8 cellular contexts compared by ENCODE assay signal in the genomic region with DNA sequence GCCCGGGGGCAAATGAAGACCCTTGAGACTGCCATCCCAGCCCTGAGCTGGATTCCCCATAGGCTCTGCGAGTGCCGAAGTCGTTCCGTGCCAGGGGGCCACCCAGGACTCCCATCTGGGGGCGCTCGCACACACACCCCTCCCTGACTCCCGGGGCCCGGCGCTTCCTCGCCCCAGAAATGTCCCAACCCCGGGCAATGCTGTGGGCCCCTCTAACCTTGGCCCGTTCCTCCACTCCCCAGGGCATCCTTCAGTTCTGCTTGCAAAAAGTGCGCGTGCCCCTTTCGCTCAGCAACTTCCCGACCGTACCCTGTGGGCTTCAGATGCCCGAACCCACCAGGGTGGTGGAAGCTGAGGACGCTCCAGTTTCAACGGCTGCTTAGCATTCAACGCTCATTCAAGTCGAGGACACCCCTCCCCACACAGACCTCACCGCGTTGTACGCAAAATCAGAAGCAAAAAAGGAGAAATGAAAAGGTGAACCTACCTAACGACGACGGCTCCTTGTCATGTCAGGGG. TPM values are rescaled to one million over a fixed set of nuclear protein-coding genes. Genes with fewer than 3 reads are reported as not detected.
A peak's percentile ranks its signal among the peaks of the same experiment; 100 is the strongest.
DNase-seq lines count a peak whose midpoint lies in the region; ATAC-seq, FAIRE-seq and TF ChIP-seq lines count a peak whose summit lies in the region.

No MANE protein-coding gene starts in this region.

- DNase-seq in A549 (ENCODE audit: low read depth in 1 of 2, low spot score in 1 of 2) (no peak), GM19239 (ENCODE audit: insufficient read length, low spot score) (peak; percentile 30), NAMALWA (ENCODE audit: low spot score) (peak; percentile 81), amygdala (lab: John Stamatoyannopoulos, UW) (peak in 31 of 56 donors; percentile 8 to 68 (median 32)), iPS-NIHi7 (ENCODE audit: extremely low spot score) (peak; percentile 26), DMS53 treated with DMSO at 0.1 percent for 48 hours (lab: John Stamatoyannopoulos, UW; ENCODE audit: unreplicated experiment) (no peak), kidney tubule cell (ENCODE audit: low spot score) (no peak)
- peak; percentile 38 for DNase-seq in stimulated activated CD4-positive, alpha-beta T cell treated with anti-CD3 and anti-CD28 coated beads, Interleukin-4, amount 100 ng/mL, for 1 hour

- no peak for FAIRE-seq in A549 (lab: Jason Lieb, UNC)
- FAIRE-seq in GM19239 (lab: Jason Lieb, UNC), result peak; percentile 51

- TF ChIP-seq POLR2A in A549 (IDR thresholded peaks at IDR 0.05; ENCODE audit: low read length), result no peak

- H3K27ac ChIP-seq in A549, result no peak overlapping the region

- no peak for TF ChIP-seq RAD21 in A549 (conservative IDR thresholded peaks at IDR 0.05 in 1 of 2, IDR thresholded peaks at IDR 0.05 in 1 of 2)

- 0 out of 3 replicates have a peak, but pooled peaks cover 7% of the 10 kb centered on the region for H3K4me1 ChIP-seq in A549

- 6% methylated on average over 28 of the region's 29 CpGs for WGBS in A549 (ENCODE audit: missing lambda C conversion rate)

- TF ChIP-seq EP300 in A549 (IDR thresholded peaks at IDR 0.05), result no peak

- no peaks in the 10 kb centered on the region for H3K9me3 ChIP-seq in A549

- no peak for TF ChIP-seq CTCF in A549 (IDR thresholded peaks at IDR 0.05)

- peak overlapping the region; percentile 99 for H3K4me2 ChIP-seq in A549

- peak overlapping the region; percentile 48 for H3K4me3 ChIP-seq in A549

- peak; percentile 18 to 58; a peak in 3 of 6 replicates for ATAC-seq in A549

- CTCF ChIA-PET in A549 (lab: Yijun Ruan, JAX), result interaction anchor here (1.0 to 1.8 kb wide), 2 partner anchors 12 to 161 kb away, joined by 3 to 4 read pairs; no protein-coding TSS in a partner anchor

- POLR2A ChIA-PET in A549 (lab: Yijun Ruan, JAX), result no interaction called here

TF ChIP-seq in A549, 52 proteins besides CTCF, POLR2A, EP300 and RAD21:
- no peak for TF ChIP-seq RARB (CRISPR knock-in tag; IDR thresholded peaks at IDR 0.05)
- no peak for TF ChIP-seq KDM1A (IDR thresholded peaks at IDR 0.05; ENCODE audit: low read depth)
- TF ChIP-seq CBX8 (IDR thresholded peaks at IDR 0.05), result no peak
- TF ChIP-seq HES2 (IDR thresholded peaks at IDR 0.05), result no peak
- no peak for TF ChIP-seq CHD2 (IDR thresholded peaks at IDR 0.05; ENCODE audit: low read length, partially characterized antibody)
- no peak for TF ChIP-seq NFE2L2 (conservative IDR thresholded peaks at IDR 0.05; ENCODE audit: low read length)
- no peak for TF ChIP-seq CEBPB (IDR thresholded peaks at IDR 0.05)

RNA-seq across cellular contexts. Expression of gene RIPOR2, which starts 25.4 kb away (rescaled TPM):
- polyA plus RNA-seq in A549 (2011; rRNA removed), result not detected in 2 replicates
- polyA plus RNA-seq in A549 (2012; cell fraction: cytosol; rRNA removed), result not detected in 2 replicates
- polyA plus RNA-seq in A549 (2012; cell fraction: nucleus; rRNA removed), result not detected in 2 replicates
- 0.01 TPM in 1 of 3 replicates, not detected in the others for polyA plus RNA-seq in A549 (2017; fragmentation: RNase III; extraction: RNeasy Plus Mini Kit Qiagen cat#74134 plus additional on column Dnase treatment)
- not detected in 2 replicates for polyA minus RNA-seq in A549 (2011; rRNA and poly(A)+ RNA removed)

Comparison
In these comparisons a context has a peak if more than half of its experiments do, and no peak if none do; other contexts are left out.
1. DNase-seq: peak in GM19239 (single experiment), NAMALWA (single experiment), amygdala (31 of 56), iPS-NIHi7 (single experiment) and stimulated activated CD4-positive, alpha-beta T cell treated with anti-CD3 and anti-CD28 coated beads, Interleukin-4, amount 100 ng/mL, for 1 hour (single experiment); none in A549 (0 of 2), DMS53 treated with DMSO at 0.1 percent for 48 hours (single experiment) and kidney tubule cell (single experiment).